In genomic region chr20:38617011-38617829, GRCh38 we compare ENCODE assay signal across 17 cellular contexts. TPM values are rescaled to one million over a fixed set of nuclear protein-coding genes. Genes with fewer than 3 reads are reported as not detected.
DNase-seq lines count a peak whose midpoint lies in the region; ATAC-seq, FAIRE-seq and TF ChIP-seq lines count a peak whose summit lies in the region.
"Had no signal": no experiment of that assay in that cellular context is flagged by ENCODE, and none has a peak within 500 bp of the region (broad histone marks: within the 10 kb centered on the region; RNA-seq: fewer than 3 reads in every experiment).

No MANE protein-coding gene starts in this region.

- H3K9ac ChIP-seq in H1 (replicated peaks in 1 of 4; ENCODE audit: extremely low read depth in 1 of 4, low read depth in 3 of 4, low read length in 3 of 4) (no peak overlapping the region; a peak in 2 of 7 replicates), trophoblast cell (ENCODE audit: low read length) (no peak overlapping the region)

- H3K23ac ChIP-seq in H1 (ENCODE audit: insufficient read length): no peak overlapping the region
- no peak overlapping the region for H3K23ac ChIP-seq in trophoblast cell (ENCODE audit: low read length)

- no peaks in the 10 kb centered on the region for H3K79me1 ChIP-seq in H1 (ENCODE audit: low read depth, low read length)
- peaks cover 4% of the 10 kb centered on the region for H3K79me1 ChIP-seq in trophoblast cell (ENCODE audit: low read length)

- no peak overlapping the region for H4K5ac ChIP-seq in H1 (ENCODE audit: insufficient read length, low read depth, low read length)

- no peaks in the 10 kb centered on the region; a peak in 1 of 7 replicates for H3K27me3 ChIP-seq in H1 (replicated peaks in 1 of 4; ENCODE audit: control insufficient read depth in 3 of 4, extremely low read depth in 1 of 4, insufficient read depth in 3 of 4, low read length in 3 of 4)
- no peaks in the 10 kb centered on the region for H3K27me3 ChIP-seq in trophoblast cell (ENCODE audit: insufficient read depth, low read length)
- H3K27me3 ChIP-seq in CD4-positive, alpha-beta memory T cell (ENCODE audit: insufficient read depth, low read length): no peaks in the 10 kb centered on the region
- H3K27me3 ChIP-seq: ascending aorta had no signal

- no peaks in the 10 kb centered on the region for H3K23me2 ChIP-seq in H1 (ENCODE audit: low read depth, low read length)

- TF ChIP-seq CTCF in H1 (IDR thresholded peaks at IDR 0.05; ENCODE audit: control extremely low read depth in 1 of 3, insufficient read depth in 1 of 3, low read depth in 1 of 3, low read length in 3 of 3): no peak

- H3K4me1 Mint-ChIP-seq in CD4-positive, alpha-beta memory T cell: no peaks in the 10 kb centered on the region
- H3K4me1 Mint-ChIP-seq: activated CD4-positive, alpha-beta T cell treated with anti-CD3 and anti-CD28 coated beads, Interleukin-2, amount 10 ng/mL, durations not matched to agents 24 days and 14 days had no signal

- H3K18ac ChIP-seq in H1 (ENCODE audit: extremely low read depth, low read length) (no peak overlapping the region), trophoblast cell (ENCODE audit: low read length) (no peak overlapping the region)

- H3K36me3 ChIP-seq in H1 (ENCODE audit: control insufficient read depth in 2 of 4, insufficient read depth in 4 of 4, low read length in 3 of 4) (no peaks in the 10 kb centered on the region), trophoblast cell (ENCODE audit: control insufficient read depth in 1 of 2, insufficient read depth in 2 of 2, low read length in 2 of 2) (peaks cover 0 to 2% of the 10 kb centered on the region in 2 experiments)
- H3K36me3 ChIP-seq in CD4-positive, alpha-beta memory T cell (ENCODE audit: insufficient read depth, low read length): no peaks in the 10 kb centered on the region
- H3K36me3 ChIP-seq: ascending aorta had no signal

- H3K9me3 ChIP-seq in H1 (ENCODE audit: insufficient read depth in 2 of 2, low read depth in 1 of 2, low read length in 1 of 2) (no peaks in the 10 kb centered on the region), trophoblast cell (ENCODE audit: insufficient read depth, low read depth, low read length) (no peaks in the 10 kb centered on the region)
- no peaks in the 10 kb centered on the region for H3K9me3 ChIP-seq in CD4-positive, alpha-beta memory T cell (ENCODE audit: control insufficient read depth in 1 of 2, low read length in 2 of 2)
- H3K9me3 ChIP-seq: ascending aorta, psoas muscle had no signal

- no peak overlapping the region for H2BK15ac ChIP-seq in H1 (ENCODE audit: low read length)

- H3K27me3 Mint-ChIP-seq in CD4-positive, alpha-beta memory T cell: peaks cover 15 to 40% of the 10 kb centered on the region in 2 donors

- no peak overlapping the region for H2BK12ac ChIP-seq in H1 (ENCODE audit: low read depth, low read length)
- H2BK12ac ChIP-seq in trophoblast cell (ENCODE audit: low read length): no peak overlapping the region

- H2BK20ac ChIP-seq in H1 (ENCODE audit: low read length): no peak overlapping the region

- H2BK120ac ChIP-seq in H1 (replicated peaks; ENCODE audit: low read depth, low read length) (no peak overlapping the region), trophoblast cell (ENCODE audit: insufficient read depth, low read length, poor library complexity) (no peak overlapping the region)

- H3K56ac ChIP-seq in H1 (replicated peaks; ENCODE audit: insufficient read length, low read depth, low read length): no peak overlapping the region

- DNase-seq in ELR (ENCODE audit: low read depth): peak; percentile 92
- DNase-seq in NCI-H226: peak; percentile 65
- DNase-seq in H1 (ENCODE audit: low read depth in 1 of 2, low spot score in 2 of 2): no peak
- peak; percentile 86 to 90 for DNase-seq in trophoblast cell
- DNase-seq in NCI-H510A treated with DMSO at 0.1 percent for 48 hours (lab: John Stamatoyannopoulos, UW): no peak
- DNase-seq in inferior parietal cortex (ENCODE audit: extremely low spot score): no peak
- no peak for DNase-seq in CD4-positive, alpha-beta memory T cell
- DNase-seq: activated CD4-positive, alpha-beta T cell treated with anti-CD3 and anti-CD28 coated beads, Interleukin-2, amount 10 ng/mL, durations not matched to agents 24 days and 14 days; CD8-positive, alpha-beta T cell; NCI-H187 treated with DMSO at 0.1 percent for 48 hours; psoas muscle; stimulated activated CD4-positive, alpha-beta T cell treated with anti-CD3 and anti-CD28 coated beads, Interleukin-4, amount 100 ng/mL, for 1 hour; stimulated activated naive CD4-positive, alpha-beta T cell; T-helper 1 cell had no signal

- no peak overlapping the region for H3K27ac ChIP-seq in H1 (ENCODE audit: low read depth, low read length)
- H3K27ac ChIP-seq in trophoblast cell (ENCODE audit: low read depth, low read length): peak overlapping the region; percentile 45
- no peak overlapping the region for H3K27ac ChIP-seq in CD4-positive, alpha-beta memory T cell (ENCODE audit: low read depth, low read length)
- H3K27ac ChIP-seq: ascending aorta, psoas muscle had no signal

- H3K4me3 ChIP-seq in H1 (ENCODE audit: extremely low read depth in 1 of 4, insufficient read depth in 2 of 4, low read depth in 3 of 4, low read length in 4 of 4): no peak overlapping the region
- no peak overlapping the region for H3K4me3 ChIP-seq in trophoblast cell (ENCODE audit: low read depth, low read length)
- H3K4me3 ChIP-seq in CD4-positive, alpha-beta memory T cell (ENCODE audit: low read length in 2 of 2): no peak overlapping the region
- H3K4me3 ChIP-seq: ascending aorta, K562, psoas muscle had no signal

- no peak overlapping the region for H4K91ac ChIP-seq in H1 (replicated peaks; ENCODE audit: insufficient read length, low read length)
- peak overlapping the region; percentile 1 for H4K91ac ChIP-seq in trophoblast cell (ENCODE audit: low read depth, low read length)

- H3K4me2 ChIP-seq in H1 (ENCODE audit: insufficient read depth in 1 of 2, low read depth in 2 of 2, low read length in 2 of 2): no peak overlapping the region
- peak overlapping the region; percentile 7 for H3K4me2 ChIP-seq in trophoblast cell (ENCODE audit: low read length)

- peaks cover 0 to 11% (median 8%) of the 10 kb centered on the region in 4 experiments; a peak in 5 of 7 replicates for H3K4me1 ChIP-seq in H1 (replicated peaks in 1 of 4; ENCODE audit: control insufficient read depth in 3 of 4, insufficient read depth in 4 of 4, low read length in 3 of 4)
- peaks cover 7% of the 10 kb centered on the region in 2 experiments for H3K4me1 ChIP-seq in trophoblast cell (ENCODE audit: control insufficient read depth in 1 of 2, insufficient read depth in 2 of 2, low read length in 2 of 2)
- H3K4me1 ChIP-seq in CD4-positive, alpha-beta memory T cell (ENCODE audit: insufficient read depth, low read length): no peaks in the 10 kb centered on the region
- H3K4me1 ChIP-seq: ascending aorta, psoas muscle had no signal

- intact Hi-C loops in CD4-positive, alpha-beta memory T cell (cut with micrococcal nuclease): no loop called here

- H4K12ac ChIP-seq in trophoblast cell (ENCODE audit: low read depth, low read length): no peak overlapping the region

- no peak for ATAC-seq in GM21528 (IDR thresholded peaks at IDR 0.05; ENCODE audit: low FRiP score, unreplicated experiment)
- ATAC-seq: CD8-positive, alpha-beta T cell; K562; psoas muscle had no signal

- H4K20me1 ChIP-seq in H1 (replicated peaks in 1 of 2; ENCODE audit: control insufficient read depth in 1 of 2, insufficient read depth in 2 of 2, low read length in 2 of 2): no peaks in the 10 kb centered on the region

- 75% methylated on average over 16 of the region's 16 CpGs; no CpG with 5 or more reads in 1 of the 2 experiments for WGBS in H1 (ENCODE audit: extremely low coverage in 1 of 2, insufficient coverage in 1 of 2, insufficient read length in 1 of 2, insufficient replicate concordance in 2 of 2, low coverage in 1 of 2, low lambda C conversion rate in 2 of 2, missing lambda C conversion rate in 1 of 2), 2 experiments
- no CpG with 5 or more reads among the region's 16 CpGs for WGBS in trophoblast cell (ENCODE audit: extremely low coverage, insufficient coverage, insufficient read length)

- H3K79me2 ChIP-seq in H1 (ENCODE audit: control insufficient read depth in 1 of 2, insufficient read depth in 2 of 2, low read length in 2 of 2): no peaks in the 10 kb centered on the region
- H3K79me2 ChIP-seq in trophoblast cell (ENCODE audit: control insufficient read depth, insufficient read depth, low read length, poor library complexity): no peaks in the 10 kb centered on the region

- H2BK5ac ChIP-seq in H1 (ENCODE audit: low read depth, low read length) (no peak overlapping the region), trophoblast cell (ENCODE audit: low read depth, low read length, poor library complexity) (no peak overlapping the region)

- no peaks in the 10 kb centered on the region for H3K36me3 Mint-ChIP-seq in CD4-positive, alpha-beta memory T cell
- H3K36me3 Mint-ChIP-seq: CD8-positive, alpha-beta T cell had no signal

- H4K8ac ChIP-seq in H1 (ENCODE audit: extremely low read depth, insufficient read depth, low read length) (no peak overlapping the region), trophoblast cell (ENCODE audit: low read depth, low read length) (no peak overlapping the region)

- POLR2A ChIA-PET in H1 (lab: Charles Lee; ENCODE audit: partially characterized antibody): interaction anchor here (0.8 kb wide), 1 partner anchor 9 kb away, joined by 3 read pairs; no protein-coding TSS in a partner anchor
- POLR2A ChIA-PET in CD4-positive, alpha-beta memory T cell (lab: Charles Lee; ENCODE audit: partially characterized antibody): no interaction called here

- no peak overlapping the region for H2AK5ac ChIP-seq in H1 (ENCODE audit: low read depth, low read length)
- H2AK5ac ChIP-seq in trophoblast cell (ENCODE audit: low read length): no peak overlapping the region

- CTCF ChIA-PET in H1 (lab: Charles Lee; ENCODE audit: partially characterized antibody): interaction anchor here (0.6 to 1.5 kb wide), 5 partner anchors 10 to 265 kb away, joined by 3 to 4 read pairs (median 3); no protein-coding TSS in a partner anchor
- CTCF ChIA-PET in CD4-positive, alpha-beta memory T cell (lab: Charles Lee; ENCODE audit: partially characterized antibody): interaction anchor here (0.6 kb wide), 1 partner anchor 167 kb away, joined by 3 read pairs; no protein-coding TSS in a partner anchor

- no peak for TF ChIP-seq POLR2A in H1 (IDR thresholded peaks at IDR 0.05; ENCODE audit: control extremely low read depth in 1 of 2, low read depth in 2 of 2, low read length in 2 of 2)

- no peaks in the 10 kb centered on the region for H3K9me3 Mint-ChIP-seq in CD4-positive, alpha-beta memory T cell
- H3K9me3 Mint-ChIP-seq: activated CD4-positive, alpha-beta T cell treated with anti-CD3 and anti-CD28 coated beads, Interleukin-2, amount 10 ng/mL, durations not matched to agents 24 days and 14 days; CD8-positive, alpha-beta T cell had no signal

- no peak overlapping the region for H3K4me3 Mint-ChIP-seq in CD4-positive, alpha-beta memory T cell
- H3K4me3 Mint-ChIP-seq: activated CD4-positive, alpha-beta T cell treated with anti-CD3 and anti-CD28 coated beads, Interleukin-2, amount 10 ng/mL, durations not matched to agents 24 days and 14 days; CD8-positive, alpha-beta T cell had no signal

- no peak for TF ChIP-seq EP300 in H1 (IDR thresholded peaks at IDR 0.05; ENCODE audit: borderline replicate concordance in 1 of 2, low read depth in 2 of 2, low read length in 2 of 2)

- H3K4ac ChIP-seq in H1 (replicated peaks; ENCODE audit: insufficient read length, low read depth, low read length) (no peak overlapping the region), trophoblast cell (ENCODE audit: low read depth, low read length) (no peak overlapping the region)

- no peak for TF ChIP-seq RAD21 in H1 (IDR thresholded peaks at IDR 0.05 in 1 of 2, conservative IDR thresholded peaks at IDR 0.05 in 1 of 2; ENCODE audit: low read depth in 2 of 2, low read length in 2 of 2)

- no peak overlapping the region for H3K14ac ChIP-seq in H1 (ENCODE audit: insufficient read length)
- no peak overlapping the region for H3K14ac ChIP-seq in trophoblast cell (ENCODE audit: low read length)

- H3K27ac Mint-ChIP-seq in CD4-positive, alpha-beta memory T cell: no peak overlapping the region
- H3K27ac Mint-ChIP-seq: activated CD4-positive, alpha-beta T cell treated with anti-CD3 and anti-CD28 coated beads, Interleukin-2, amount 10 ng/mL, durations not matched to agents 24 days and 14 days; CD8-positive, alpha-beta T cell had no signal

- no peak overlapping the region for H2AFZ ChIP-seq in H1 (ENCODE audit: low read length)
- H2AFZ ChIP-seq in trophoblast cell (ENCODE audit: insufficient read depth, low read length, poor library complexity): no peak overlapping the region

- FAIRE-seq in H1 (lab: Jason Lieb, UNC): no peak
- FAIRE-seq: K562 had no signal

RNA-seq across cellular contexts. Expression of gene ARHGAP40, which starts 15.6 kb away (rescaled TPM):
- 0.74 and 0.86 TPM in 2 replicates for total RNA-seq in H1 (2021; fragmentation: NEBNext Ultra II Directional; extraction: Animal tissue kit (Norgen Biotek cat#: 25700))
- 0.69 and 1.4 TPM in 2 replicates for polyA plus RNA-seq in H1 (2011; rRNA removed)
- polyA plus RNA-seq in H1 (2011; cell fraction: cytosol; rRNA removed): 0.94 TPM
- polyA plus RNA-seq in H1 (2011; cell fraction: nucleus; rRNA removed): 2.7 TPM
- 1.0 to 1.5 TPM (median 1.2 TPM) in 4 replicates for polyA plus RNA-seq in H1 (2012, experiment 1 of 2)
- 0.77 TPM for polyA plus RNA-seq in H1 (2012, experiment 2 of 2)
- polyA plus RNA-seq in H1 (2013, experiment 1 of 2): 0.45 TPM
- polyA plus RNA-seq in H1 (2013, experiment 2 of 2): 0.42 TPM
- polyA minus RNA-seq in H1 (2011; rRNA and poly(A)+ RNA removed): 0.44 and 0.71 TPM in 2 replicates
- not detected for polyA minus RNA-seq in H1 (2011; cell fraction: cytosol; rRNA and poly(A)+ RNA removed)
- polyA minus RNA-seq in H1 (2011; cell fraction: nucleus; rRNA and poly(A)+ RNA removed): 0.40 TPM
- polyA plus RNA-seq in trophoblast cell (2013): 5.5 and 5.7 TPM in 2 replicates
- total RNA-seq in CD4-positive, alpha-beta memory T cell: not detected
- polyA plus RNA-seq in CD4-positive, alpha-beta memory T cell: not detected
- total RNA-seq: activated CD4-positive, alpha-beta T cell treated with anti-CD3 and anti-CD28 coated beads, Interleukin-2, amount 10 ng/mL, durations not matched to agents 24 days and 14 days; ascending aorta; CD8-positive, alpha-beta T cell; K562; psoas muscle had no signal
- polyA plus RNA-seq: K562 had no signal

RNA-seq across cellular contexts. Expression of gene ADIG, which starts 36.2 kb away (rescaled TPM):
- total RNA-seq in H1 (2021; fragmentation: NEBNext Ultra II Directional; extraction: Animal tissue kit (Norgen Biotek cat#: 25700)): not detected in 2 replicates
- not detected in 2 replicates for polyA plus RNA-seq in H1 (2011; rRNA removed)
- polyA plus RNA-seq in H1 (2011; cell fraction: cytosol; rRNA removed): not detected
- polyA plus RNA-seq in H1 (2011; cell fraction: nucleus; rRNA removed): not detected
- not detected in 4 replicates for polyA plus RNA-seq in H1 (2012, experiment 1 of 2)
- polyA plus RNA-seq in H1 (2012, experiment 2 of 2): not detected
- polyA plus RNA-seq in H1 (2013, experiment 1 of 2): not detected
- polyA plus RNA-seq in H1 (2013, experiment 2 of 2): not detected
- not detected in 2 replicates for polyA minus RNA-seq in H1 (2011; rRNA and poly(A)+ RNA removed)
- polyA minus RNA-seq in H1 (2011; cell fraction: cytosol; rRNA and poly(A)+ RNA removed): not detected
- not detected for polyA minus RNA-seq in H1 (2011; cell fraction: nucleus; rRNA and poly(A)+ RNA removed)
- not detected in 2 replicates for polyA plus RNA-seq in trophoblast cell (2013)
- not detected for total RNA-seq in CD4-positive, alpha-beta memory T cell
- not detected for polyA plus RNA-seq in CD4-positive, alpha-beta memory T cell
- total RNA-seq: activated CD4-positive, alpha-beta T cell treated with anti-CD3 and anti-CD28 coated beads, Interleukin-2, amount 10 ng/mL, durations not matched to agents 24 days and 14 days; ascending aorta; CD8-positive, alpha-beta T cell; K562; psoas muscle had no signal
- polyA plus RNA-seq: K562, psoas muscle had no signal

Comparison
In these comparisons a context has a peak if more than half of its experiments do, and no peak if none do; other contexts are left out.
1. DNase-seq: peak in ELR (single experiment), NCI-H226 (single experiment) and trophoblast cell (2 of 2); none in H1 (0 of 2), NCI-H510A treated with DMSO at 0.1 percent for 48 hours (single experiment), inferior parietal cortex (single experiment) and CD4-positive, alpha-beta memory T cell (0 of 5).